7 cellular contexts compared by ENCODE assay signal in genomic region chr16:69796285-69797118, GRCh38. TPM values are rescaled to one million over a fixed set of nuclear protein-coding genes. Genes with fewer than 3 reads are reported as not detected.
DNase-seq lines count a peak whose midpoint lies in the region; ATAC-seq lines count a peak whose summit lies in the region.

No MANE protein-coding gene starts in this region.

- H3K9me3 Mint-ChIP-seq in stimulated activated memory B cell treated with anti-CD40 and anti-IgM and Interleukin-4, amounts not matched to agents 10 μg/mL and 1 μg/mL and 100 μg/mL, for 72 hours = no peaks in the 10 kb centered on the region

- H3K27ac ChIP-seq in cingulate gyrus (ENCODE audit: low read depth, low read length) = peak overlapping the region; percentile 11

- peaks cover 9% of the 10 kb centered on the region for H3K4me1 Mint-ChIP-seq in stimulated activated memory B cell treated with anti-CD40 and anti-IgM and Interleukin-4, amounts not matched to agents 10 μg/mL and 1 μg/mL and 100 μg/mL, for 72 hours

- no peak overlapping the region for H3K4me3 Mint-ChIP-seq in stimulated activated memory B cell treated with anti-CD40 and anti-IgM and Interleukin-4, amounts not matched to agents 10 μg/mL and 1 μg/mL and 100 μg/mL, for 72 hours

- no peaks in the 10 kb centered on the region for H3K27me3 Mint-ChIP-seq in stimulated activated memory B cell treated with anti-CD40 and anti-IgM and Interleukin-4, amounts not matched to agents 10 μg/mL and 1 μg/mL and 100 μg/mL, for 72 hours

- no peak overlapping the region for H3K27ac Mint-ChIP-seq in stimulated activated memory B cell treated with anti-CD40 and anti-IgM and Interleukin-4, amounts not matched to agents 10 μg/mL and 1 μg/mL and 100 μg/mL, for 72 hours

- DNase-seq in DMS53 treated with DMSO at 0.1 percent for 48 hours (lab: John Stamatoyannopoulos, UW; ENCODE audit: unreplicated experiment) (peak; percentile 29), RPMI7951 (ENCODE audit: low read depth) (peak; percentile 56), left kidney (ENCODE audit: low read depth, low spot score) (peak; percentile 89)

- peaks cover 39% of the 10 kb centered on the region for H3K36me3 Mint-ChIP-seq in stimulated activated memory B cell treated with anti-CD40 and anti-IgM and Interleukin-4, amounts not matched to agents 10 μg/mL and 1 μg/mL and 100 μg/mL, for 72 hours

- peak; percentile 47 for ATAC-seq in HG03060 (IDR thresholded peaks at IDR 0.05; ENCODE audit: low read depth, unreplicated experiment)
- peak; percentile 51 for ATAC-seq in stimulated activated memory B cell treated with anti-CD40 and anti-IgM and Interleukin-4, amounts not matched to agents 10 μg/mL and 1 μg/mL and 100 μg/mL, for 72 hours
- no peak for ATAC-seq in HG02588 (IDR thresholded peaks at IDR 0.05; ENCODE audit: unreplicated experiment)

RNA-seq across cellular contexts. Expression of gene WWP2, which starts 34.4 kb away (rescaled TPM):
- 15.3 and 21.5 TPM in 2 replicates for total RNA-seq in RPMI7951 (2014; rRNA removed; shearing (Covaris generic))

RNA-seq across cellular contexts. Expression of gene NOB1, which starts 41.8 kb away (rescaled TPM):
- total RNA-seq in RPMI7951 (2014; rRNA removed; shearing (Covaris generic)) = 20.6 and 26.8 TPM in 2 replicates

Comparison
In these comparisons a context has a peak if more than half of its experiments do, and no peak if none do; other contexts are left out.
1. DNase-seq: peak in every context shown above with its lines; median percentile 89 in left kidney; 56 in RPMI7951; 29 in DMS53 treated with DMSO at 0.1 percent for 48 hours.